ENCODE assay signal across 15 cellular contexts in genomic region chr20:32238483-32239425, GRCh38.
"Had no signal": no experiment of that assay in that cellular context is flagged by ENCODE, and none has a peak within 500 bp of the region (broad histone marks: within the 10 kb centered on the region; RNA-seq: fewer than 3 reads in every experiment).

No MANE protein-coding gene starts in this region.

- H3K27me3 ChIP-seq: breast epithelium, esophagus squamous epithelium, foreskin keratinocyte, left lung, upper lobe of right lung had no signal

- H3K4me3 ChIP-seq: breast epithelium, esophagus squamous epithelium, left lung, upper lobe of right lung had no signal

- H3K4me1 Mint-ChIP-seq: nephron had no signal

- DNase-seq: activated CD4-positive, alpha-beta T cell treated with anti-CD3 and anti-CD28 coated beads for 4 hours; activated effector memory CD4-positive, alpha-beta T cell treated with anti-CD3 and anti-CD28 coated beads, Interleukin-2, amount 50 U/mL, for 16 hours; activated naive CD8-positive, alpha-beta T cell treated with anti-CD3 and anti-CD28 coated beads, Interleukin-2, amount 10 ng/mL, durations not matched to agents 7 days and 5 days; activated T-cell treated with anti-CD3 and anti-CD28 coated beads, Interleukin-2, amount 50 U/mL, for 1 hour; esophagus squamous epithelium; foreskin keratinocyte; head of caudate nucleus; left lung; occipital lobe; stimulated activated CD4-positive, alpha-beta T cell treated with anti-CD3 and anti-CD28 coated beads, Interleukin-2, amount 100 ng/mL, for 48 hours; stimulated activated naive CD4-positive, alpha-beta T cell treated with Interleukin-2 at 50 U/mL for 16 hours; upper lobe of right lung had no signal

- ATAC-seq: foreskin keratinocyte, left lung, upper lobe of right lung had no signal

- H3K9me3 Mint-ChIP-seq: activated naive CD8-positive, alpha-beta T cell treated with anti-CD3 and anti-CD28 coated beads, Interleukin-2, amount 10 ng/mL, durations not matched to agents 7 days and 5 days; memory B cell; nephron had no signal

- H3K27me3 Mint-ChIP-seq: activated naive CD8-positive, alpha-beta T cell treated with anti-CD3 and anti-CD28 coated beads, Interleukin-2, amount 10 ng/mL, durations not matched to agents 7 days and 5 days; memory B cell had no signal

- H3K36me3 ChIP-seq: breast epithelium had no signal

- H3K27ac ChIP-seq: breast epithelium, esophagus squamous epithelium, foreskin keratinocyte, left lung, upper lobe of right lung had no signal

- H3K27ac Mint-ChIP-seq: activated naive CD8-positive, alpha-beta T cell treated with anti-CD3 and anti-CD28 coated beads, Interleukin-2, amount 10 ng/mL, durations not matched to agents 7 days and 5 days; memory B cell had no signal

- H3K4me1 ChIP-seq: breast epithelium, foreskin keratinocyte, upper lobe of right lung had no signal

- H3K9me3 ChIP-seq: breast epithelium, esophagus squamous epithelium, left lung, upper lobe of right lung had no signal

- H3K4me3 Mint-ChIP-seq: activated naive CD8-positive, alpha-beta T cell treated with anti-CD3 and anti-CD28 coated beads, Interleukin-2, amount 10 ng/mL, durations not matched to agents 7 days and 5 days; memory B cell; nephron had no signal
